ENCODE assay signal across 4 cellular contexts in genomic region chr7:123227666-123228065, GRCh38. TPM values are rescaled to one million over a fixed set of nuclear protein-coding genes. Genes with fewer than 3 reads are reported as not detected.
"Had no signal": no experiment of that assay in that cellular context is flagged by ENCODE, and none has a peak within 500 bp of the region (broad histone marks: within the 10 kb centered on the region; RNA-seq: fewer than 3 reads in every experiment).

No MANE protein-coding gene starts in this region.

RNA-seq across cellular contexts. Expression of gene SLC13A1, which starts 27.9 kb away (rescaled TPM):
- total RNA-seq: LHCN-M2, M059J, MCF 10A, NCI-H460 had no signal
